17 cellular contexts compared by ENCODE assay signal in genomic region chr2:233120459-233120858, GRCh38.
"Had no signal": no experiment of that assay in that cellular context is flagged by ENCODE, and none has a peak within 500 bp of the region (broad histone marks: within the 10 kb centered on the region; RNA-seq: fewer than 3 reads in every experiment).

No MANE protein-coding gene starts in this region.

- H3K9me3 Mint-ChIP-seq: natural killer cell treated with Interleukin-12 subunit alpha and Interleukin-12 subunit beta and Interleukin-15 and Interleukin-18, amount 100 ng/mL, for 72 hours; stimulated activated naive CD8-positive, alpha-beta T cell treated with anti-CD3 and anti-CD28 coated beads, Interleukin-15, Interleukin-2, amounts not matched to agents 100 ng/mL and 50 ng/mL, for 24 hours had no signal

- FAIRE-seq: colon, kidney had no signal

- H3K4me3 ChIP-seq: cardiac muscle cell, left ventricle myocardium inferior, right atrium auricular region, skin epidermis had no signal

- H3K4me3 Mint-ChIP-seq: activated T-helper 1 cell treated with anti-CD3 and anti-CD28 coated beads, Interleukin-12 subunit alpha, Interleukin-12 subunit beta, Interleukin-2, Interleukin-4 antibody, amounts not matched to agents 30 ng/mL and 10 ng/mL and 1 ng/mL, durations not matched to agents 14 hours and 24 hours and 36 hours; natural killer cell treated with Interleukin-12 subunit alpha and Interleukin-12 subunit beta and Interleukin-15 and Interleukin-18, amount 100 ng/mL, for 72 hours; stimulated activated naive CD8-positive, alpha-beta T cell treated with anti-CD3 and anti-CD28 coated beads, Interleukin-15, Interleukin-2, amounts not matched to agents 100 ng/mL and 50 ng/mL, for 24 hours; T-helper 1 cell treated with Interleukin-12 subunit alpha and Interleukin-12 subunit beta and Interleukin-4 antibody, amounts not matched to agents 30 μg/mL and 1 μg/mL, for 36 hours had no signal

- H3K9me3 ChIP-seq: left ventricle myocardium inferior, right atrium auricular region had no signal

- DNase-seq: activated CD4-positive, alpha-beta T cell treated with anti-CD3 and anti-CD28 coated beads for 4 hours; activated CD8-positive, alpha-beta memory T cell treated with anti-CD3 and anti-CD28 coated beads, Interleukin-2, amount 50 U/mL, for 48 hours; activated naive CD4-positive, alpha-beta T cell treated with Interleukin-2 at 50 U/mL for 16 hours; erythroblast; kidney; left ventricle myocardium inferior; occipital lobe; stimulated activated CD4-positive, alpha-beta T cell treated with anti-CD3 and anti-CD28 coated beads, Interleukin-4, amount 100 ng/mL, for 24 hours had no signal

- H3K4me1 ChIP-seq: right atrium auricular region had no signal

- H3K27me3 ChIP-seq: cardiac muscle cell, right atrium auricular region had no signal

- H3K27me3 Mint-ChIP-seq: natural killer cell treated with Interleukin-12 subunit alpha and Interleukin-12 subunit beta and Interleukin-15 and Interleukin-18, amount 100 ng/mL, for 72 hours; stimulated activated naive CD8-positive, alpha-beta T cell treated with anti-CD3 and anti-CD28 coated beads, Interleukin-15, Interleukin-2, amounts not matched to agents 100 ng/mL and 50 ng/mL, for 24 hours had no signal

- H3K36me3 ChIP-seq: cardiac muscle cell, left ventricle myocardium inferior, right atrium auricular region had no signal

- H3K27ac ChIP-seq: cardiac muscle cell, left ventricle myocardium inferior, right atrium auricular region had no signal

- H3K27ac Mint-ChIP-seq: activated T-helper 1 cell treated with anti-CD3 and anti-CD28 coated beads, Interleukin-12 subunit alpha, Interleukin-12 subunit beta, Interleukin-2, Interleukin-4 antibody, amounts not matched to agents 30 ng/mL and 10 ng/mL and 1 ng/mL, durations not matched to agents 14 hours and 24 hours and 36 hours; progenitor cell of endocrine pancreas; stimulated activated naive CD8-positive, alpha-beta T cell treated with anti-CD3 and anti-CD28 coated beads, Interleukin-15, Interleukin-2, amounts not matched to agents 100 ng/mL and 50 ng/mL, for 24 hours; T-helper 1 cell treated with Interleukin-12 subunit alpha and Interleukin-12 subunit beta and Interleukin-4 antibody, amounts not matched to agents 30 μg/mL and 1 μg/mL, for 36 hours had no signal
